Comparison of ENCODE assay signal across 1 cellular context in the genomic region with DNA sequence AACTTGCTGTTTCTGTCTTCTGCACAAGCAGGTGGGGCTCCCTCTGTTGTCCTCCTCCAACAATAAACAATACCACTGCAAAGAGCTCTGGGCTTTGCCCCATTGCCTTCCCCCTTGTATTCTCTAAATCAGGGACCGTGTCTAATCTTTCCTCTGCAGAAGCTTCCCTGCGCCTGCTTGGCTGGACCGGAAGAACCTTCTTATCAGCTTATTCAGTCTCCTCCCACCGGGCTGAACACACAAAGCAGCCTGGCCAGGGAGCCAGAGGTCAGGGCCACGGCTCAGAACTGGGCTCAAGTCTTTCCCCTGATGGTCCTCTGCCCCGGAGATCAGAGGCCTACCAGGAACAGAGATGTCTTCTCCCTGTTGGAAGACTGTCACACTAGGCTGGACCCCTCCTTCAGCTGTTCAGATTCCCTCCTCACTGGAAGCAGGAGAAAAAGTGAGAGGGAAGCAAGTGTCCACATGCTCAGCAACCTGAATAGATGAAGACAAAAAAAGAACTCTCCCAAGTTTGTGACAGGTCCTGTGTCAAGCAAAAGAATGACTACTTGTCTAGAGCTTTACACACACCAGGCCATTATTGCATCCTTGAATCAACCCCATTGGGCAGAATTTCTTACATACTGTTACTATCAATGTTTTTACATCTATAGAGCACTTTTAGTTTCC.
A peak's percentile ranks its signal among the peaks of the same experiment; 100 is the strongest.
TF ChIP-seq lines count a peak whose summit lies in the region.

No MANE protein-coding gene starts in this region.

TF ChIP-seq in HepG2, 621 proteins besides CTCF, POLR2A, EP300 and RAD21 (continued from another document):
- TF ChIP-seq MIXL1 (CRISPR knock-in tag; IDR thresholded peaks at IDR 0.05) = peak; percentile 55; the same call in 1 of the 2 replicates
- no peak for TF ChIP-seq ZNF619 (CRISPR knock-in tag; IDR thresholded peaks at IDR 0.05)
- TF ChIP-seq, protein P1, sequence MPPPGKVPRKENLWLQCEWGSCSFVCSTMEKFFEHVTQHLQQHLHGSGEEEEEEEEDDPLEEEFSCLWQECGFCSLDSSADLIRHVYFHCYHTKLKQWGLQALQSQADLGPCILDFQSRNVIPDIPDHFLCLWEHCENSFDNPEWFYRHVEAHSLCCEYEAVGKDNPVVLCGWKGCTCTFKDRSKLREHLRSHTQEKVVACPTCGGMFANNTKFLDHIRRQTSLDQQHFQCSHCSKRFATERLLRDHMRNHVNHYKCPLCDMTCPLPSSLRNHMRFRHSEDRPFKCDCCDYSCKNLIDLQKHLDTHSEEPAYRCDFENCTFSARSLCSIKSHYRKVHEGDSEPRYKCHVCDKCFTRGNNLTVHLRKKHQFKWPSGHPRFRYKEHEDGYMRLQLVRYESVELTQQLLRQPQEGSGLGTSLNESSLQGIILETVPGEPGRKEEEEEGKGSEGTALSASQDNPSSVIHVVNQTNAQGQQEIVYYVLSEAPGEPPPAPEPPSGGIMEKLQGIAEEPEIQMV (CRISPR knock-in tag; IDR thresholded peaks at IDR 0.05; ENCODE audit: low read depth) = peak; percentile 61; the same call in 1 of the 2 replicates
- TF ChIP-seq ZNF235 (CRISPR knock-in tag; IDR thresholded peaks at IDR 0.05; ENCODE audit: borderline replicate concordance) = no peak
- TF ChIP-seq LBX2 (CRISPR knock-in tag; IDR thresholded peaks at IDR 0.05; ENCODE audit: borderline replicate concordance) = no peak
- TF ChIP-seq, protein P2, sequence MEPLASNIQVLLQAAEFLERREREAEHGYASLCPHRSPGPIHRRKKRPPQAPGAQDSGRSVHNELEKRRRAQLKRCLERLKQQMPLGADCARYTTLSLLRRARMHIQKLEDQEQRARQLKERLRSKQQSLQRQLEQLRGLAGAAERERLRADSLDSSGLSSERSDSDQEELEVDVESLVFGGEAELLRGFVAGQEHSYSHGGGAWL (CRISPR knock-in tag; IDR thresholded peaks at IDR 0.05) = no peak
- TF ChIP-seq FOSL1 (CRISPR knock-in tag; IDR thresholded peaks at IDR 0.05; ENCODE audit: borderline replicate concordance) = no peak
- no peak for TF ChIP-seq MBNL3 (CRISPR knock-in tag; conservative IDR thresholded peaks at IDR 0.05)
- TF ChIP-seq ZNF335 (CRISPR knock-in tag; IDR thresholded peaks at IDR 0.05) = no peak
- TF ChIP-seq PLSCR1 (CRISPR knock-in tag; IDR thresholded peaks at IDR 0.05; ENCODE audit: borderline replicate concordance) = no peak
- TF ChIP-seq, protein P3, sequence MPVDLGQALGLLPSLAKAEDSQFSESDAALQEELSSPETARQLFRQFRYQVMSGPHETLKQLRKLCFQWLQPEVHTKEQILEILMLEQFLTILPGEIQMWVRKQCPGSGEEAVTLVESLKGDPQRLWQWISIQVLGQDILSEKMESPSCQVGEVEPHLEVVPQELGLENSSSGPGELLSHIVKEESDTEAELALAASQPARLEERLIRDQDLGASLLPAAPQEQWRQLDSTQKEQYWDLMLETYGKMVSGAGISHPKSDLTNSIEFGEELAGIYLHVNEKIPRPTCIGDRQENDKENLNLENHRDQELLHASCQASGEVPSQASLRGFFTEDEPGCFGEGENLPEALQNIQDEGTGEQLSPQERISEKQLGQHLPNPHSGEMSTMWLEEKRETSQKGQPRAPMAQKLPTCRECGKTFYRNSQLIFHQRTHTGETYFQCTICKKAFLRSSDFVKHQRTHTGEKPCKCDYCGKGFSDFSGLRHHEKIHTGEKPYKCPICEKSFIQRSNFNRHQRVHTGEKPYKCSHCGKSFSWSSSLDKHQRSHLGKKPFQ (CRISPR knock-in tag; IDR thresholded peaks at IDR 0.05; ENCODE audit: insufficient replicate concordance) = no peak
- no peak for TF ChIP-seq NAIF1 (CRISPR knock-in tag; IDR thresholded peaks at IDR 0.05; ENCODE audit: borderline replicate concordance)
- no peak for TF ChIP-seq RBM22 (optimal IDR thresholded peaks at IDR 0.05; ENCODE audit: low read length)
- TF ChIP-seq ZMYM4 (CRISPR knock-in tag; IDR thresholded peaks at IDR 0.05) = peak; percentile 92
- TF ChIP-seq NFE2L1 (CRISPR knock-in tag; IDR thresholded peaks at IDR 0.05; ENCODE audit: borderline replicate concordance) = no peak
- no peak for TF ChIP-seq FLYWCH1 (CRISPR knock-in tag; IDR thresholded peaks at IDR 0.05)
- no peak for TF ChIP-seq XBP1 (CRISPR knock-in tag; IDR thresholded peaks at IDR 0.05)
- TF ChIP-seq ZSCAN12 (CRISPR knock-in tag; IDR thresholded peaks at IDR 0.05) = no peak
- peak; percentile 70 for TF ChIP-seq ZFX (CRISPR knock-in tag; IDR thresholded peaks at IDR 0.05; ENCODE audit: low read depth)
- no peak for TF ChIP-seq SMAD1 (CRISPR knock-in tag; IDR thresholded peaks at IDR 0.05; ENCODE audit: borderline replicate concordance, low read depth)
- TF ChIP-seq ZGPAT (CRISPR knock-in tag; IDR thresholded peaks at IDR 0.05) = peak; percentile 84
- 0 out of 2 replicates have a peak, but pooled peaks have one; percentile 29 for TF ChIP-seq SMAD3 (CRISPR knock-in tag; IDR thresholded peaks at IDR 0.05)
- peak; percentile 73; the same call in 1 of the 2 replicates for TF ChIP-seq YEATS4 (CRISPR knock-in tag; IDR thresholded peaks at IDR 0.05; ENCODE audit: borderline replicate concordance)
- TF ChIP-seq ZNF883 (CRISPR knock-in tag; IDR thresholded peaks at IDR 0.05; ENCODE audit: not compliant biosample characterization) = no peak
- TF ChIP-seq, protein P4, sequence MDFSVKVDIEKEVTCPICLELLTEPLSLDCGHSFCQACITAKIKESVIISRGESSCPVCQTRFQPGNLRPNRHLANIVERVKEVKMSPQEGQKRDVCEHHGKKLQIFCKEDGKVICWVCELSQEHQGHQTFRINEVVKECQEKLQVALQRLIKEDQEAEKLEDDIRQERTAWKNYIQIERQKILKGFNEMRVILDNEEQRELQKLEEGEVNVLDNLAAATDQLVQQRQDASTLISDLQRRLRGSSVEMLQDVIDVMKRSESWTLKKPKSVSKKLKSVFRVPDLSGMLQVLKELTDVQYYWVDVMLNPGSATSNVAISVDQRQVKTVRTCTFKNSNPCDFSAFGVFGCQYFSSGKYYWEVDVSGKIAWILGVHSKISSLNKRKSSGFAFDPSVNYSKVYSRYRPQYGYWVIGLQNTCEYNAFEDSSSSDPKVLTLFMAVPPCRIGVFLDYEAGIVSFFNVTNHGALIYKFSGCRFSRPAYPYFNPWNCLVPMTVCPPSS (IDR thresholded peaks at IDR 0.05) = no peak
- TF ChIP-seq, protein P5, sequence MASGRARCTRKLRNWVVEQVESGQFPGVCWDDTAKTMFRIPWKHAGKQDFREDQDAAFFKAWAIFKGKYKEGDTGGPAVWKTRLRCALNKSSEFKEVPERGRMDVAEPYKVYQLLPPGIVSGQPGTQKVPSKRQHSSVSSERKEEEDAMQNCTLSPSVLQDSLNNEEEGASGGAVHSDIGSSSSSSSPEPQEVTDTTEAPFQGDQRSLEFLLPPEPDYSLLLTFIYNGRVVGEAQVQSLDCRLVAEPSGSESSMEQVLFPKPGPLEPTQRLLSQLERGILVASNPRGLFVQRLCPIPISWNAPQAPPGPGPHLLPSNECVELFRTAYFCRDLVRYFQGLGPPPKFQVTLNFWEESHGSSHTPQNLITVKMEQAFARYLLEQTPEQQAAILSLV (CRISPR knock-in tag; IDR thresholded peaks at IDR 0.05; ENCODE audit: borderline replicate concordance) = no peak
- TF ChIP-seq ZNF501 (CRISPR knock-in tag; IDR thresholded peaks at IDR 0.05) = peak; percentile 47; the same call in 1 of the 2 replicates
